22 cellular contexts compared by ENCODE assay signal in genomic region chr10:955820-956217, GRCh38. TPM values are rescaled to one million over a fixed set of nuclear protein-coding genes. Genes with fewer than 3 reads are reported as not detected.
A peak's percentile ranks its signal among the peaks of the same experiment; 100 is the strongest.
DNase-seq lines count a peak whose midpoint lies in the region; ATAC-seq and TF ChIP-seq lines count a peak whose summit lies in the region.
"Had no signal": no experiment of that assay in that cellular context is flagged by ENCODE, and none has a peak within 500 bp of the region (broad histone marks: within the 10 kb centered on the region; RNA-seq: fewer than 3 reads in every experiment).

No MANE protein-coding gene starts in this region.

- CTCF ChIA-PET in WTC11 (lab: Charles Lee) = interaction anchor here (1.1 kb wide), 1 partner anchor 31 kb away, joined by 3 read pairs; no protein-coding TSS in a partner anchor
- CTCF ChIA-PET in activated CD4-positive, alpha-beta memory T cell treated with anti-CD3 and anti-CD28 coated beads for 36 hours (lab: Charles Lee) = no interaction called here

- intact Hi-C loops in sigmoid colon (cut with DNase I) = no loop called here
- intact Hi-C loops in activated CD4-positive, alpha-beta memory T cell treated with anti-CD3 and anti-CD28 coated beads for 36 hours (cut with micrococcal nuclease) = no loop called here

- no peak overlapping the region for H3K4me3 ChIP-seq in H7 (ENCODE audit: insufficient read depth, low read depth, low read length)
- no peak overlapping the region for H3K4me3 ChIP-seq in sigmoid colon
- H3K4me3 ChIP-seq: ascending aorta, SJSA1, smooth muscle cell had no signal

- POLR2A ChIA-PET in WTC11 (lab: Charles Lee) = interaction anchor here (0.9 kb wide), 1 partner anchor 32 kb away, joined by 3 read pairs; the partner anchor contains the start of gene GTPBP4
- POLR2A ChIA-PET in activated CD4-positive, alpha-beta memory T cell treated with anti-CD3 and anti-CD28 coated beads for 36 hours (lab: Charles Lee) = no interaction called here

- no peak for TF ChIP-seq EP300 in sigmoid colon (IDR thresholded peaks at IDR 0.05)

- H3K36me3 Mint-ChIP-seq in WTC11 = no peaks in the 10 kb centered on the region
- H3K36me3 Mint-ChIP-seq in activated CD4-positive, alpha-beta memory T cell treated with anti-CD3 and anti-CD28 coated beads for 36 hours = no peaks in the 10 kb centered on the region
- H3K36me3 Mint-ChIP-seq: activated naive CD8-positive, alpha-beta T cell treated with anti-CD3 and anti-CD28 coated beads for 36 hours; natural killer cell had no signal

- ATAC-seq in WTC11 (peak; percentile 79), foreskin keratinocyte (peak; percentile 12)
- ATAC-seq: activated CD4-positive, CD25-positive, alpha-beta regulatory T cell treated with anti-CD3 and anti-CD28 coated beads, Interleukin-2, amount 50 U/mL, for 24 hours; activated CD8-positive, alpha-beta T cell treated with anti-CD3 and anti-CD28 coated beads for 36 hours; natural killer cell had no signal

- H3K9me3 Mint-ChIP-seq in WTC11 = no peaks in the 10 kb centered on the region
- no peaks in the 10 kb centered on the region for H3K9me3 Mint-ChIP-seq in activated CD4-positive, alpha-beta memory T cell treated with anti-CD3 and anti-CD28 coated beads for 36 hours
- H3K9me3 Mint-ChIP-seq: activated CD8-positive, alpha-beta T cell treated with anti-CD3 and anti-CD28 coated beads for 36 hours; activated naive CD8-positive, alpha-beta T cell treated with anti-CD3 and anti-CD28 coated beads for 36 hours; natural killer cell had no signal

- peak; percentile 73 for DNase-seq in H7
- DNase-seq in WTC11 (ENCODE audit: low spot score) = no peak
- DNase-seq in foreskin keratinocyte = no peak
- DNase-seq in sigmoid colon = peak; percentile 18
- DNase-seq in pons (ENCODE audit: low spot score) = no peak
- DNase-seq in activated CD4-positive, alpha-beta memory T cell treated with anti-CD3 and anti-CD28 coated beads for 36 hours = no peak
- no peak for DNase-seq in NAMALWA (ENCODE audit: low spot score)
- DNase-seq: activated CD8-positive, alpha-beta T cell treated with anti-CD3 and anti-CD28 coated beads for 36 hours; activated naive CD8-positive, alpha-beta T cell treated with anti-CD3 and anti-CD28 coated beads for 36 hours; COR-L47; dermis blood vessel endothelial cell; GOT3; IMR-90; natural killer cell; NCI-H2227 treated with DMSO at 0.1 percent for 48 hours; occipital lobe; stimulated activated CD4-positive, alpha-beta T cell treated with anti-CD3 and anti-CD28 coated beads, Interleukin-1b, Interleukin-23, amount 100 ng/mL, for 48 hours; trophoblast cell had no signal

- H3K27ac Mint-ChIP-seq in WTC11 = no peak overlapping the region
- no peak overlapping the region for H3K27ac Mint-ChIP-seq in activated CD4-positive, alpha-beta memory T cell treated with anti-CD3 and anti-CD28 coated beads for 36 hours
- H3K27ac Mint-ChIP-seq: activated CD8-positive, alpha-beta T cell treated with anti-CD3 and anti-CD28 coated beads for 36 hours; activated naive CD8-positive, alpha-beta T cell treated with anti-CD3 and anti-CD28 coated beads for 36 hours; natural killer cell had no signal

- no peaks in the 10 kb centered on the region for H3K4me1 ChIP-seq in foreskin keratinocyte
- no peaks in the 10 kb centered on the region for H3K4me1 ChIP-seq in sigmoid colon
- H3K4me1 ChIP-seq: ascending aorta, SJSA1 had no signal

- no peak overlapping the region for H3K4me3 Mint-ChIP-seq in WTC11
- no peak overlapping the region for H3K4me3 Mint-ChIP-seq in activated CD4-positive, alpha-beta memory T cell treated with anti-CD3 and anti-CD28 coated beads for 36 hours
- H3K4me3 Mint-ChIP-seq: activated CD8-positive, alpha-beta T cell treated with anti-CD3 and anti-CD28 coated beads for 36 hours; activated naive CD8-positive, alpha-beta T cell treated with anti-CD3 and anti-CD28 coated beads for 36 hours; natural killer cell had no signal

- no peaks in the 10 kb centered on the region for H3K4me1 Mint-ChIP-seq in WTC11
- H3K4me1 Mint-ChIP-seq in activated CD4-positive, alpha-beta memory T cell treated with anti-CD3 and anti-CD28 coated beads for 36 hours (ENCODE audit: low read depth) = no peaks in the 10 kb centered on the region
- H3K4me1 Mint-ChIP-seq: activated naive CD8-positive, alpha-beta T cell treated with anti-CD3 and anti-CD28 coated beads for 36 hours had no signal

- H3K36me3 ChIP-seq in H7 (replicated peaks; ENCODE audit: control insufficient read depth, insufficient read depth, low read length) (no peaks in the 10 kb centered on the region), sigmoid colon (no peaks in the 10 kb centered on the region)
- H3K36me3 ChIP-seq: ascending aorta, SJSA1 had no signal

- no peaks in the 10 kb centered on the region for H3K9me3 ChIP-seq in sigmoid colon
- H3K9me3 ChIP-seq: ascending aorta, SJSA1 had no signal

- no peak for TF ChIP-seq POLR2A in sigmoid colon (IDR thresholded peaks at IDR 0.05)

- no peak for TF ChIP-seq CTCF in WTC11 (IDR thresholded peaks at IDR 0.05)
- TF ChIP-seq CTCF in foreskin keratinocyte (conservative IDR thresholded peaks at IDR 0.05) = no peak
- TF ChIP-seq CTCF in sigmoid colon (IDR thresholded peaks at IDR 0.05) = no peak

- no peaks in the 10 kb centered on the region for H3K27me3 ChIP-seq in H7 (ENCODE audit: control insufficient read depth, insufficient read depth, low read length)
- peaks cover 4% of the 10 kb centered on the region for H3K27me3 ChIP-seq in foreskin keratinocyte
- peaks cover 0 to 4% (median 0%) of the 10 kb centered on the region in 3 donors for H3K27me3 ChIP-seq in sigmoid colon
- H3K27me3 ChIP-seq: ascending aorta, SJSA1 had no signal

- no peak overlapping the region for H3K27ac ChIP-seq in foreskin keratinocyte
- H3K27ac ChIP-seq in sigmoid colon = no peak overlapping the region
- H3K27ac ChIP-seq: ascending aorta, SJSA1 had no signal

- peaks cover 11% of the 10 kb centered on the region for H3K27me3 Mint-ChIP-seq in WTC11 (ENCODE audit: low read depth)
- peaks cover 4% of the 10 kb centered on the region for H3K27me3 Mint-ChIP-seq in activated CD4-positive, alpha-beta memory T cell treated with anti-CD3 and anti-CD28 coated beads for 36 hours

- 75 to 86% methylated on average over 9 of the region's 9 CpGs for WGBS in sigmoid colon, 2 donors

TF ChIP-seq in WTC11, 78 proteins besides CTCF, POLR2A, EP300 and RAD21:
- TF ChIP-seq JUN (CRISPR knock-in tag; IDR thresholded peaks at IDR 0.05) (no peak), HMGA2 (CRISPR knock-in tag; IDR thresholded peaks at IDR 0.05) (no peak), NFATC4 (CRISPR knock-in tag; IDR thresholded peaks at IDR 0.05) (no peak), ATF1 (CRISPR knock-in tag; IDR thresholded peaks at IDR 0.05) (no peak), RORB (CRISPR knock-in tag; IDR thresholded peaks at IDR 0.05) (no peak), GRHL2 (CRISPR knock-in tag; IDR thresholded peaks at IDR 0.05; ENCODE audit: insufficient replicate concordance, severe bottlenecking) (no peak)
- TF ChIP-seq, protein P1, sequence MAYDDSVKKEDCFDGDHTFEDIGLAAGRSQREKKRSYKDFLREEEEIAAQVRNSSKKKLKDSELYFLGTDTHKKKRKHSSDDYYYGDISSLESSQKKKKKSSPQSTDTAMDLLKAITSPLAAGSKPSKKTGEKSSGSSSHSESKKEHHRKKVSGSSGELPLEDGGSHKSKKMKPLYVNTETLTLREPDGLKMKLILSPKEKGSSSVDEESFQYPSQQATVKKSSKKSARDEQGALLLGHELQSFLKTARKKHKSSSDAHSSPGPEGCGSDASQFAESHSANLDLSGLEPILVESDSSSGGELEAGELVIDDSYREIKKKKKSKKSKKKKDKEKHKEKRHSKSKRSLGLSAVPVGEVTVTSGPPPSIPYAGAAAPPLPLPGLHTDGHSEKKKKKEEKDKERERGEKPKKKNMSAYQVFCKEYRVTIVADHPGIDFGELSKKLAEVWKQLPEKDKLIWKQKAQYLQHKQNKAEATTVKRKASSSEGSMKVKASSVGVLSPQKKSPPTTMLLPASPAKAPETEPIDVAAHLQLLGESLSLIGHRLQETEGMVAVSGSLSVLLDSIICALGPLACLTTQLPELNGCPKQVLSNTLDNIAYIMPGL (CRISPR knock-in tag; IDR thresholded peaks at IDR 0.05) = no peak
- TF ChIP-seq, protein P2, sequence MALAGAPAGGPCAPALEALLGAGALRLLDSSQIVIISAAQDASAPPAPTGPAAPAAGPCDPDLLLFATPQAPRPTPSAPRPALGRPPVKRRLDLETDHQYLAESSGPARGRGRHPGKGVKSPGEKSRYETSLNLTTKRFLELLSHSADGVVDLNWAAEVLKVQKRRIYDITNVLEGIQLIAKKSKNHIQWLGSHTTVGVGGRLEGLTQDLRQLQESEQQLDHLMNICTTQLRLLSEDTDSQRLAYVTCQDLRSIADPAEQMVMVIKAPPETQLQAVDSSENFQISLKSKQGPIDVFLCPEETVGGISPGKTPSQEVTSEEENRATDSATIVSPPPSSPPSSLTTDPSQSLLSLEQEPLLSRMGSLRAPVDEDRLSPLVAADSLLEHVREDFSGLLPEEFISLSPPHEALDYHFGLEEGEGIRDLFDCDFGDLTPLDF (CRISPR knock-in tag; IDR thresholded peaks at IDR 0.05) = no peak

RNA-seq across cellular contexts. Expression of gene LARP4B, which starts 24.3 kb away (rescaled TPM):
- total RNA-seq in H7 (2014; rRNA removed; shearing (Covaris generic)) = 31.3 and 36.9 TPM in 2 replicates
- total RNA-seq in WTC11 (2021) (83.0 to 91.5 TPM (median 87.1 TPM) in 3 replicates), foreskin keratinocyte (44.3 and 46.9 TPM in 2 replicates), sigmoid colon (10 to 100 TPM; 31.7 to 57.6 (median 40.8) TPM)
- polyA plus RNA-seq in foreskin keratinocyte (12.6 and 14.5 TPM in 2 replicates), sigmoid colon (10 to 100 TPM; 11.4 to 31.9 (median 17.1) TPM)
- 10 to 100 TPM; 92.1 to 95.0 TPM for total RNA-seq in activated CD4-positive, alpha-beta memory T cell treated with anti-CD3 and anti-CD28 coated beads for 36 hours

RNA-seq across cellular contexts. Expression of gene GTPBP4, which starts 32.4 kb away (rescaled TPM):
- total RNA-seq in H7 (2014; rRNA removed; shearing (Covaris generic)) = 40.8 and 53.7 TPM in 2 replicates
- total RNA-seq in WTC11 (2021) = 79.5 to 97.4 TPM (median 81.6 TPM) in 3 replicates
- 66.9 and 69.1 TPM in 2 replicates for total RNA-seq in foreskin keratinocyte
- 55.0 and 58.6 TPM in 2 replicates for polyA plus RNA-seq in foreskin keratinocyte
- total RNA-seq in sigmoid colon = 10 to 100 TPM; 12.0 to 22.8 (median 19.6) TPM
- 10 to 100 TPM in 2 of 3 donors, 1 to 10 TPM in 1; 8.1 to 38.7 (median 12.0) TPM for polyA plus RNA-seq in sigmoid colon
- 100 to 1,000 TPM; 107 TPM for total RNA-seq in activated CD4-positive, alpha-beta memory T cell treated with anti-CD3 and anti-CD28 coated beads for 36 hours

Comparison
In these comparisons a context has a peak if more than half of its experiments do, and no peak if none do; other contexts are left out.
1. DNase-seq: peak in H7 (single experiment) and sigmoid colon (single experiment); none in WTC11 (single experiment), foreskin keratinocyte (0 of 2), pons (single experiment), activated CD4-positive, alpha-beta memory T cell treated with anti-CD3 and anti-CD28 coated beads for 36 hours (single experiment) and NAMALWA (single experiment).